ENCODE assay signal across 8 cellular contexts in the genomic region with DNA sequence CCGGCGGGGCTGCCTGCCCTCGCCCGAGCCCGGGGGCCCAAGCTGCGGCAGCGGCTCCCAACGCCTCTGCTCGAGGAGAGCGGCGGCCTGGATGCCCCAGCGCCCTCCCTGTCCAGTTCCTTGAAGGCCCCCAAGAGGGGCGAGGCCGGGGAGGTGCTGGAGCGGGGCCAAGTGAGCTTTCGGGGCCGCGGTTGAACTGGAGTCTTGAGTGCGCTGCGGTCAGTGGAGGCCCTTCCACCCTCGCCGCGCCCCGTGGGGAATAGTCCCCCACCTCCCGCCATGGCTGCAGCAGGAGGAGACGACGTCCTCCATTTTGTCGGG. TPM values are rescaled to one million over a fixed set of nuclear protein-coding genes. Genes with fewer than 3 reads are reported as not detected.
DNase-seq lines count a peak whose midpoint lies in the region; ATAC-seq and TF ChIP-seq lines count a peak whose summit lies in the region.

No MANE protein-coding gene starts in this region.

- TF ChIP-seq CTCF in nephron (IDR thresholded peaks at IDR 0.05; ENCODE audit: unreplicated experiment in 3 of 3) (no peak), thyroid gland (IDR thresholded peaks at IDR 0.05) (no peak)

- peak overlapping the region; percentile 88 to 97 (median 97) for H3K4me3 Mint-ChIP-seq in nephron

- WGBS in thyroid gland, 2 donors = 0% methylated on average over 1 of the region's 28 CpGs; no CpG with 5 or more reads in 1 of the 2 donors

- DNase-seq in AG08395 (ENCODE audit: low spot score) = peak; percentile 53
- peak; percentile 71 for DNase-seq in NCI-H748 treated with DMSO at 0.1 percent for 48 hours (lab: John Stamatoyannopoulos, UW)
- peak; percentile 78 for DNase-seq in activated T-cell treated with anti-CD3 and anti-CD28 coated beads, Interleukin-2, amount 50 U/mL, for 1 hour
- peak; percentile 83 for DNase-seq in fibroblast of gingiva (ENCODE audit: low read depth)
- DNase-seq in thyroid gland = peak; percentile 65 to 76

- H3K4me3 ChIP-seq in thyroid gland (replicated peaks in 1 of 3) = peak overlapping the region; percentile 16 to 97 (median 78)

- no peaks in the 10 kb centered on the region for H3K9me3 ChIP-seq in thyroid gland

- H3K27me3 ChIP-seq in thyroid gland = no peaks in the 10 kb centered on the region

- peak overlapping the region; percentile 100 for H3K27ac ChIP-seq in thyroid gland

- peak; percentile 20 for ATAC-seq in GM18520 (IDR thresholded peaks at IDR 0.05; ENCODE audit: unreplicated experiment)
- ATAC-seq in HG03025 (IDR thresholded peaks at IDR 0.05; ENCODE audit: low FRiP score, unreplicated experiment) = peak; percentile 24

- H3K36me3 ChIP-seq in thyroid gland = no peaks in the 10 kb centered on the region

- peaks cover 24% of the 10 kb centered on the region for H3K4me1 Mint-ChIP-seq in nephron

- intact Hi-C loops in thyroid gland (cut with DNase I) = loop anchor here (5.0 kb wide), 1 partner anchor 232 kb away; a partner anchor contains a TSS

- H3K36me3 Mint-ChIP-seq in nephron (ENCODE audit: low read depth) = peaks cover 11% of the 10 kb centered on the region

- TF ChIP-seq POLR2A in thyroid gland (IDR thresholded peaks at IDR 0.05) = no peak

- no peaks in the 10 kb centered on the region for H3K27me3 Mint-ChIP-seq in nephron (ENCODE audit: low read depth)

- peak overlapping the region; percentile 100 for H3K27ac Mint-ChIP-seq in nephron

- H3K9me3 Mint-ChIP-seq in nephron = no peaks in the 10 kb centered on the region

- peaks cover 16 to 17% of the 10 kb centered on the region in 2 donors for H3K4me1 ChIP-seq in thyroid gland

RNA-seq across cellular contexts. Expression of a gene that starts 0.5 kb away (rescaled TPM):
- total RNA-seq in thyroid gland = 10 to 100 TPM; 21.5 to 27.8 (median 24.7) TPM

Comparison
In these comparisons a context has a peak if more than half of its experiments do, and no peak if none do; other contexts are left out.
1. Peak in every context shown above with its lines: DNase-seq, ATAC-seq, H3K4me3 ChIP-seq and H3K27ac ChIP-seq.